10 cellular contexts compared by ENCODE assay signal in genomic region chr20:32091888-32092346, GRCh38. TPM values are rescaled to one million over a fixed set of nuclear protein-coding genes. Genes with fewer than 3 reads are reported as not detected.
DNase-seq lines count a peak whose midpoint lies in the region; ATAC-seq and TF ChIP-seq lines count a peak whose summit lies in the region.
"Had no signal": no experiment of that assay in that cellular context is flagged by ENCODE, and none has a peak within 500 bp of the region (broad histone marks: within the 10 kb centered on the region; RNA-seq: fewer than 3 reads in every experiment).

No MANE protein-coding gene starts in this region.

- no peak overlapping the region for H3K4me3 Mint-ChIP-seq in T-helper 2 cell treated with Interferon-gamma antibody and Interleukin-4, amounts not matched to agents 5 μg/mL and 100 μg/mL, for 36 hours

- no peaks in the 10 kb centered on the region for H3K27me3 ChIP-seq in right atrium auricular region
- H3K27me3 ChIP-seq: BLaER1 had no signal

- H3K9me3 ChIP-seq in right atrium auricular region: no peaks in the 10 kb centered on the region
- H3K9me3 ChIP-seq: BLaER1 had no signal

- ATAC-seq in GM21515 (IDR thresholded peaks at IDR 0.05; ENCODE audit: unreplicated experiment): no peak

- H3K27ac ChIP-seq in right atrium auricular region: no peak overlapping the region
- H3K27ac ChIP-seq: BLaER1, skin epidermis had no signal

- TF ChIP-seq CTCF in right atrium auricular region (IDR thresholded peaks at IDR 0.05): peak; percentile 87 to 93

- H3K36me3 Mint-ChIP-seq in T-helper 2 cell treated with Interferon-gamma antibody and Interleukin-4, amounts not matched to agents 5 μg/mL and 100 μg/mL, for 36 hours (ENCODE audit: low read depth): no peaks in the 10 kb centered on the region

- H3K9me3 Mint-ChIP-seq in T-helper 2 cell treated with Interferon-gamma antibody and Interleukin-4, amounts not matched to agents 5 μg/mL and 100 μg/mL, for 36 hours: no peaks in the 10 kb centered on the region

- peaks cover 10% of the 10 kb centered on the region for H3K27me3 Mint-ChIP-seq in T-helper 2 cell treated with Interferon-gamma antibody and Interleukin-4, amounts not matched to agents 5 μg/mL and 100 μg/mL, for 36 hours (ENCODE audit: low read depth)

- peak; percentile 64 to 65 for DNase-seq in SHP77 (lab: John Stamatoyannopoulos, UW)
- no peak for DNase-seq in SHP77 treated with DMSO at 0.1 percent for 48 hours (lab: John Stamatoyannopoulos, UW)
- DNase-seq in NCI-H187 treated with DMSO at 0.1 percent for 48 hours (lab: John Stamatoyannopoulos, UW): peak; percentile 26
- DNase-seq in T-helper 2 cell treated with Interferon-gamma antibody and Interleukin-4, amounts not matched to agents 5 μg/mL and 100 μg/mL, for 36 hours (ENCODE audit: low spot score): peak; percentile 65
- DNase-seq in amniotic epithelial cell (ENCODE audit: low read depth): peak; percentile 69
- peak; percentile 82 for DNase-seq in right atrium auricular region (ENCODE audit: low spot score)
- peak; percentile 38 for DNase-seq in skeletal muscle cell (ENCODE audit: low read depth)

- H3K4me1 ChIP-seq in right atrium auricular region: no peaks in the 10 kb centered on the region

- no peak overlapping the region for H3K4me3 ChIP-seq in right atrium auricular region
- H3K4me3 ChIP-seq in skeletal muscle cell (ENCODE audit: low read depth, low read length): no peak overlapping the region
- H3K4me3 ChIP-seq: BLaER1, skin epidermis had no signal

- no peaks in the 10 kb centered on the region for H3K4me1 Mint-ChIP-seq in T-helper 2 cell treated with Interferon-gamma antibody and Interleukin-4, amounts not matched to agents 5 μg/mL and 100 μg/mL, for 36 hours (ENCODE audit: low read depth)

- no peaks in the 10 kb centered on the region for H3K36me3 ChIP-seq in right atrium auricular region
- H3K36me3 ChIP-seq: BLaER1 had no signal

- no peak overlapping the region for H3K27ac Mint-ChIP-seq in T-helper 2 cell treated with Interferon-gamma antibody and Interleukin-4, amounts not matched to agents 5 μg/mL and 100 μg/mL, for 36 hours

RNA-seq across cellular contexts. Expression of gene TM9SF4, which starts 17.6 kb away (rescaled TPM):
- 10 to 100 TPM; 28.5 to 30.6 TPM for total RNA-seq in right atrium auricular region

RNA-seq across cellular contexts. Expression of gene HCK, which starts 39.9 kb away (rescaled TPM):
- 1 to 10 TPM; 2.3 to 9.2 TPM for total RNA-seq in right atrium auricular region
